Comparison of ENCODE assay signal across 17 cellular contexts in the genomic region with DNA sequence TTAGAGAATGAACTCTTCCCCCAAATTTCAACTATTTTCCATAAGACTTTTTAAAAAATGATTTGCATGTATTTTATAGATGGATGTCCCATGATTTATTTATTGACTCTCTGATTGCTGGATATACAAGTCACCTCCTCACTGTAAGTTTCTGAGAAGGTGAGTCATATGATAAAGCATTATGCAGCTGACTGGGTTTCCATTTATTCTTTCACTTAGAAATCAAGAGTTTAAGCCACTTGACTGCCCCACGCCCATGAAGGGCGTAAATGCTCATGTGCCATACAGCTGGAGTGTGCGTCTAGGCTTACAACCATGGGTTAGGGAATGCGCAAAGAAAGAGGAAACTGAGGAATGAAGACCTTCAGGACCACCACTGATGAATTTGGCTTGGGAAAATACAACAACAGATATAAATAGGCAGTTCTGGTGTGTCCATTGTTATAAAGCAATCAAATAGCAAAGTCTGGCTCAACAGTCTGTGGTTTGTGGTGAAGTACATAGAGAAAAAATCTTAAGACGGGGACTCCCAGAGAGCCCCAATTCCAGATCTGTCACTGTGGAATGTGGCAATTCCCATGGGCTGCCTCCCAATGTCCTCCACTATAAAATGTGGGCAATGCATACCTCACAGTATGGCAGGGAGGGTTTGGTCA. TPM values are rescaled to one million over a fixed set of nuclear protein-coding genes. Genes with fewer than 3 reads are reported as not detected.
A peak's percentile ranks its signal among the peaks of the same experiment; 100 is the strongest.
DNase-seq lines count a peak whose midpoint lies in the region; ATAC-seq lines count a peak whose summit lies in the region.
"Had no signal": no experiment of that assay in that cellular context is flagged by ENCODE, and none has a peak within 500 bp of the region (broad histone marks: within the 10 kb centered on the region; RNA-seq: fewer than 3 reads in every experiment).

No MANE protein-coding gene starts in this region.

- no peak overlapping the region for H3K27ac Mint-ChIP-seq in stimulated activated naive B cell treated with anti-CD40 and anti-IgM and Interleukin-4, amounts not matched to agents 10 μg/mL and 1 μg/mL and 100 μg/mL, for 72 hours
- H3K27ac Mint-ChIP-seq: activated naive CD4-positive, alpha-beta T cell treated with anti-CD3 and anti-CD28 coated beads, Interleukin-2, amount 50 U/mL, for 72 hours; progenitor cell of endocrine pancreas had no signal

- peaks cover 5 to 6% of the 10 kb centered on the region in 2 donors for H3K27me3 Mint-ChIP-seq in stimulated activated naive B cell treated with anti-CD40 and anti-IgM and Interleukin-4, amounts not matched to agents 10 μg/mL and 1 μg/mL and 100 μg/mL, for 72 hours
- H3K27me3 Mint-ChIP-seq: progenitor cell of endocrine pancreas had no signal

- peaks cover 4 to 6% of the 10 kb centered on the region in 2 donors for H3K9me3 Mint-ChIP-seq in stimulated activated naive B cell treated with anti-CD40 and anti-IgM and Interleukin-4, amounts not matched to agents 10 μg/mL and 1 μg/mL and 100 μg/mL, for 72 hours
- H3K9me3 Mint-ChIP-seq: activated naive CD4-positive, alpha-beta T cell treated with anti-CD3 and anti-CD28 coated beads, Interleukin-2, amount 50 U/mL, for 72 hours had no signal

- no peak overlapping the region for H3K4me3 Mint-ChIP-seq in stimulated activated naive B cell treated with anti-CD40 and anti-IgM and Interleukin-4, amounts not matched to agents 10 μg/mL and 1 μg/mL and 100 μg/mL, for 72 hours

- H3K4me1 Mint-ChIP-seq in stimulated activated naive B cell treated with anti-CD40 and anti-IgM and Interleukin-4, amounts not matched to agents 10 μg/mL and 1 μg/mL and 100 μg/mL, for 72 hours: no peaks in the 10 kb centered on the region

- no peak for ATAC-seq in stimulated activated naive B cell treated with anti-CD40 and anti-IgM and Interleukin-4, amounts not matched to agents 10 μg/mL and 1 μg/mL and 100 μg/mL, for 72 hours (replicated peaks)
- ATAC-seq: activated CD4-positive, CD25-positive, alpha-beta regulatory T cell treated with anti-CD3 and anti-CD28 coated beads, Interleukin-2, amount 50 U/mL, for 24 hours; activated naive CD4-positive, alpha-beta T cell treated with anti-CD3 and anti-CD28 coated beads, Interleukin-2, amount 50 U/mL, for 72 hours had no signal

- H3K36me3 Mint-ChIP-seq in stimulated activated naive B cell treated with anti-CD40 and anti-IgM and Interleukin-4, amounts not matched to agents 10 μg/mL and 1 μg/mL and 100 μg/mL, for 72 hours: no peaks in the 10 kb centered on the region
- H3K36me3 Mint-ChIP-seq: activated naive CD4-positive, alpha-beta T cell treated with anti-CD3 and anti-CD28 coated beads, Interleukin-2, amount 50 U/mL, for 72 hours had no signal

- DNase-seq in A172 (ENCODE audit: low spot score) (peak; percentile 94), HS-5 (ENCODE audit: low read depth) (peak; percentile 20), astrocyte of the hippocampus (ENCODE audit: low read depth, low spot score) (peak; percentile 91), kidney glomerular epithelial cell (lab: John Stamatoyannopoulos, UW) (peak; percentile 70), ureter (ENCODE audit: low spot score) (no peak), OCI-M1 (lab: John Stamatoyannopoulos, UW) (no peak), UCSD-AML1 (lab: John Stamatoyannopoulos, UW; ENCODE audit: unreplicated experiment) (no peak)
- DNase-seq in stimulated activated naive B cell treated with anti-CD40 and anti-IgM and Interleukin-4, amounts not matched to agents 10 μg/mL and 1 μg/mL and 100 μg/mL, for 72 hours: no peak
- DNase-seq: activated CD8-positive, alpha-beta memory T cell treated with anti-CD3 and anti-CD28 coated beads, Interleukin-2, amount 50 U/mL, for 48 hours; NCI-H2081 treated with DMSO at 0.1 percent for 48 hours; NCI-H748 treated with DMSO at 0.1 percent for 48 hours; Peyer's patch had no signal

RNA-seq across cellular contexts. Expression of gene SLCO2A1, which starts 20.3 kb away (rescaled TPM):
- total RNA-seq in A172 (2014; rRNA removed; shearing (Covaris generic)): 0.24 TPM in 1 of 2 replicates, not detected in the other
- 89.1 TPM for total RNA-seq in ureter
- total RNA-seq: A673; activated naive CD4-positive, alpha-beta T cell treated with anti-CD3 and anti-CD28 coated beads, Interleukin-2, amount 50 U/mL, for 72 hours; T-helper 1 cell treated with Interleukin-12 subunit alpha and Interleukin-12 subunit beta and Interleukin-4 antibody, amounts not matched to agents 30 ng/mL and 1 ng/mL, for 36 hours had no signal

Comparison
In these comparisons a context has a peak if more than half of its experiments do, and no peak if none do; other contexts are left out.
1. DNase-seq: peak in A172 (single experiment), HS-5 (single experiment), astrocyte of the hippocampus (single experiment) and kidney glomerular epithelial cell (single experiment); none in stimulated activated naive B cell treated with anti-CD40 and anti-IgM and Interleukin-4, amounts not matched to agents 10 μg/mL and 1 μg/mL and 100 μg/mL, for 72 hours (single experiment), ureter (single experiment), OCI-M1 (single experiment) and UCSD-AML1 (single experiment).
2. RNA of gene SLCO2A1, which starts 20.3 kb away (total RNA-seq): 89.1 TPM in ureter (single experiment); 0.24 TPM in A172; every median in the first group is over 10 times any median in the second.